Comparison of ENCODE assay signal across 9 cellular contexts in genomic region chr3:177824190-177824786, GRCh38.
A peak's percentile ranks its signal among the peaks of the same experiment; 100 is the strongest.
DNase-seq lines count a peak whose midpoint lies in the region; ATAC-seq and TF ChIP-seq lines count a peak whose summit lies in the region.
"Had no signal": no experiment of that assay in that cellular context is flagged by ENCODE, and none has a peak within 500 bp of the region (broad histone marks: within the 10 kb centered on the region; RNA-seq: fewer than 3 reads in every experiment).

No MANE protein-coding gene starts in this region.

- TF ChIP-seq CTCF in right lobe of liver (IDR thresholded peaks at IDR 0.05) = no peak

- no peaks in the 10 kb centered on the region for H3K27me3 ChIP-seq in right lobe of liver
- H3K27me3 ChIP-seq: cardiac muscle cell had no signal

- H3K4me1 ChIP-seq in right lobe of liver = peaks cover 0 to 51% (median 25%) of the 10 kb centered on the region in 4 donors

- H3K27ac ChIP-seq in caudate nucleus (ENCODE audit: low read depth, low read length) = peak overlapping the region; percentile 22
- H3K27ac ChIP-seq in right lobe of liver = peak overlapping the region; percentile 39 to 69 (median 56)
- H3K27ac ChIP-seq in temporal lobe (ENCODE audit: low read depth, low read length) = peak overlapping the region; percentile 5
- H3K27ac ChIP-seq: cardiac muscle cell had no signal

- DNase-seq in M059J (ENCODE audit: low read depth) = peak; percentile 91
- DNase-seq in caudate nucleus (lab: John Stamatoyannopoulos, UW) = peak in 4 of 61 donors; percentile 9 to 51 (median 24)
- DNase-seq in right lobe of liver = peak; percentile 80 to 91 (median 87)
- no peak for DNase-seq in activated CD4-positive, CD25-positive, alpha-beta regulatory T cell treated with anti-CD3 and anti-CD28 coated beads, Interleukin-2, amount 50 U/mL, for 72 hours
- DNase-seq in NCI-H510A (lab: John Stamatoyannopoulos, UW) = no peak

- H3K36me3 ChIP-seq in right lobe of liver = no peaks in the 10 kb centered on the region
- H3K36me3 ChIP-seq: cardiac muscle cell had no signal

- H3K4me3 ChIP-seq in right lobe of liver = no peak overlapping the region
- H3K4me3 ChIP-seq: cardiac muscle cell had no signal

- no peak for TF ChIP-seq POLR2A in right lobe of liver (IDR thresholded peaks at IDR 0.05)

- intact Hi-C loops in right lobe of liver (cut with DNase I) = no loop called here

- H3K9me3 ChIP-seq in right lobe of liver = no peaks in the 10 kb centered on the region

- 9% methylated on average over 4 of the region's 4 CpGs for WGBS in right lobe of liver (ENCODE audit: insufficient coverage, low coverage, low lambda C conversion rate, missing lambda C conversion rate)

- ATAC-seq in right lobe of liver (peak; percentile 84 to 93 (median 88)), HG02973 (IDR thresholded peaks at IDR 0.05; ENCODE audit: unreplicated experiment) (no peak), GM18873 (IDR thresholded peaks at IDR 0.05; ENCODE audit: low FRiP score, unreplicated experiment) (no peak)

Comparison
In these comparisons a context has a peak if more than half of its experiments do, and no peak if none do; other contexts are left out.
1. DNase-seq: peak in M059J (single experiment) and right lobe of liver (3 of 3); none in activated CD4-positive, CD25-positive, alpha-beta regulatory T cell treated with anti-CD3 and anti-CD28 coated beads, Interleukin-2, amount 50 U/mL, for 72 hours (single experiment) and NCI-H510A (single experiment).
2. H3K27ac ChIP-seq: peak in every context shown above with its lines; median percentile 56 in right lobe of liver; 22 in caudate nucleus; 5 in temporal lobe.
3. ATAC-seq: peak in right lobe of liver (4 of 4); none in HG02973 (single experiment) and GM18873 (single experiment).